8 cellular contexts compared by ENCODE assay signal in genomic region chr15:42608110-42608531, GRCh38. TPM values are rescaled to one million over a fixed set of nuclear protein-coding genes. Genes with fewer than 3 reads are reported as not detected.
DNase-seq lines count a peak whose midpoint lies in the region; ATAC-seq and TF ChIP-seq lines count a peak whose summit lies in the region.

No MANE protein-coding gene starts in this region.

- peak; percentile 77 for DNase-seq in RPMI7951 (ENCODE audit: low read depth)
- DNase-seq in astrocyte of the cerebellum (ENCODE audit: low read depth): peak; percentile 20
- peak; percentile 18 to 26 for DNase-seq in stimulated activated CD4-positive, alpha-beta T cell treated with anti-CD3 and anti-CD28 coated beads, Interleukin-2, amount 100 ng/mL, for 24 hours
- DNase-seq in posterior cingulate gyrus: no peak
- DNase-seq in NCI-H1417 (lab: John Stamatoyannopoulos, UW): no peak
- DNase-seq in NCI-H1417 treated with DMSO at 0.1 percent for 48 hours (lab: John Stamatoyannopoulos, UW): no peak

- in situ Hi-C loops in astrocyte of the cerebellum (cut with HindIII; ENCODE audit: low sequenced_read_pairs): no loop called here

- H3K4me3 ChIP-seq in BLaER1: no peak overlapping the region
- no peak overlapping the region for H3K4me3 ChIP-seq in astrocyte of the cerebellum (ENCODE audit: low read depth, low read length)

- ATAC-seq in GM21737 (IDR thresholded peaks at IDR 0.05; ENCODE audit: unreplicated experiment): peak; percentile 61

- H3K27me3 ChIP-seq in BLaER1: no peaks in the 10 kb centered on the region

- peak overlapping the region; percentile 1; the same call in 1 of the 2 replicates for H3K9ac ChIP-seq in BLaER1

- peak overlapping the region; percentile 89 for H3K4me2 ChIP-seq in BLaER1

- H3K27ac ChIP-seq in BLaER1: peak overlapping the region; percentile 33

- intact Hi-C loops in posterior cingulate gyrus (cut with DNase I): no loop called here

- H3K4me1 ChIP-seq in BLaER1: peaks cover 76% of the 10 kb centered on the region

- H3K36me3 ChIP-seq in BLaER1: peaks cover 14% of the 10 kb centered on the region; the same call in 1 of the 2 replicates

- peaks cover 7% of the 10 kb centered on the region for H3K9me3 ChIP-seq in BLaER1

- H4K20me1 ChIP-seq in BLaER1: no peaks in the 10 kb centered on the region

- no peak for TF ChIP-seq CTCF in astrocyte of the cerebellum (IDR thresholded peaks at IDR 0.05; ENCODE audit: low read depth, low read length, missing control alignments)

RNA-seq across cellular contexts. Expression of gene STARD9, which starts 32.7 kb away (rescaled TPM):
- total RNA-seq in RPMI7951 (2014; rRNA removed; shearing (Covaris generic)): 4.4 and 5.9 TPM in 2 replicates

RNA-seq across cellular contexts. Expression of gene HAUS2, which starts 59.5 kb away (rescaled TPM):
- 42.1 and 59.8 TPM in 2 replicates for total RNA-seq in RPMI7951 (2014; rRNA removed; shearing (Covaris generic))

RNA-seq across cellular contexts. Expression of gene LRRC57, which starts 59.5 kb away (rescaled TPM):
- 32.3 and 33.7 TPM in 2 replicates for total RNA-seq in RPMI7951 (2014; rRNA removed; shearing (Covaris generic))

Comparison
In these comparisons a context has a peak if more than half of its experiments do, and no peak if none do; other contexts are left out.
1. DNase-seq: peak in RPMI7951 (single experiment), astrocyte of the cerebellum (single experiment) and stimulated activated CD4-positive, alpha-beta T cell treated with anti-CD3 and anti-CD28 coated beads, Interleukin-2, amount 100 ng/mL, for 24 hours (2 of 2); none in posterior cingulate gyrus (0 of 10), NCI-H1417 (0 of 3) and NCI-H1417 treated with DMSO at 0.1 percent for 48 hours (single experiment).